Comparison of ENCODE assay signal across 13 cellular contexts in genomic region chr15:85542488-85542887, GRCh38.
DNase-seq lines count a peak whose midpoint lies in the region; ATAC-seq and TF ChIP-seq lines count a peak whose summit lies in the region.
"Had no signal": no experiment of that assay in that cellular context is flagged by ENCODE, and none has a peak within 500 bp of the region (broad histone marks: within the 10 kb centered on the region; RNA-seq: fewer than 3 reads in every experiment).

No MANE protein-coding gene starts in this region.

- no peak overlapping the region for H3K4me2 ChIP-seq in GM23338

- H3K9me3 ChIP-seq in body of pancreas: no peaks in the 10 kb centered on the region
- H3K9me3 ChIP-seq in neutrophil: no peaks in the 10 kb centered on the region
- H3K9me3 ChIP-seq: adrenal gland, Caco-2 had no signal

- no peaks in the 10 kb centered on the region for H3K27me3 ChIP-seq in GM23338 (ENCODE audit: insufficient read depth)
- no peaks in the 10 kb centered on the region for H3K27me3 ChIP-seq in body of pancreas
- H3K27me3 ChIP-seq in neutrophil: no peaks in the 10 kb centered on the region
- H3K27me3 ChIP-seq: adrenal gland had no signal

- no peaks in the 10 kb centered on the region for H3K9me2 ChIP-seq in GM23338 (ENCODE audit: insufficient read depth)

- H3K4me3 Mint-ChIP-seq in CD14-positive monocyte (no peak overlapping the region), GM23338 (no peak overlapping the region)

- H3K36me3 Mint-ChIP-seq in CD14-positive monocyte: peaks cover 0 to 3% of the 10 kb centered on the region in 2 donors
- H3K36me3 Mint-ChIP-seq in GM23338 (ENCODE audit: low read depth): no peaks in the 10 kb centered on the region; the same call in 2 of the 3 replicates

- H3K36me3 ChIP-seq in GM23338 (ENCODE audit: insufficient read depth) (peaks cover 3% of the 10 kb centered on the region; the same call in 1 of the 2 replicates), body of pancreas (replicated peaks in 1 of 2; ENCODE audit: insufficient read depth in 1 of 2, low read depth in 2 of 2) (no peaks in the 10 kb centered on the region), neutrophil (no peaks in the 10 kb centered on the region)
- H3K36me3 ChIP-seq: adrenal gland had no signal

- TF ChIP-seq CTCF in CD14-positive monocyte (IDR thresholded peaks at IDR 0.05) (no peak), GM23338 (conservative IDR thresholded peaks at IDR 0.05; ENCODE audit: low read depth in 2 of 2) (no peak), body of pancreas (IDR thresholded peaks at IDR 0.05) (no peak), neutrophil (IDR thresholded peaks at IDR 0.05) (no peak)

- DNase-seq in CD14-positive monocyte (ENCODE audit: low spot score) (no peak), GM23338 (ENCODE audit: low spot score) (no peak), body of pancreas (no peak), dedifferentiated amniotic fluid mesenchymal stem cell (ENCODE audit: extremely low spot score) (no peak), COLO668 (lab: John Stamatoyannopoulos, UW; ENCODE audit: unreplicated experiment) (no peak)
- DNase-seq: activated CD4-positive, alpha-beta T cell treated with anti-CD3 and anti-CD28 coated beads, Interleukin-2, amount 50 U/mL, for 4 hours; adrenal gland; Caco-2; NCI-H2171 treated with DMSO at 0.1 percent for 48 hours; substantia nigra; SW 1271 had no signal

- 73 to 75% methylated on average over 3 of the region's 3 CpGs for WGBS in body of pancreas, 2 donors

- peaks cover 3% of the 10 kb centered on the region for H3K79me2 ChIP-seq in GM23338 (replicated peaks; ENCODE audit: insufficient read depth)

- no peak for TF ChIP-seq POLR2A in body of pancreas (IDR thresholded peaks at IDR 0.05)

- no peak overlapping the region for H3K4me3 ChIP-seq in GM23338
- no peak overlapping the region for H3K4me3 ChIP-seq in body of pancreas
- no peak overlapping the region for H3K4me3 ChIP-seq in neutrophil (ENCODE audit: low read depth in 1 of 2, low read length in 1 of 2)
- H3K4me3 ChIP-seq: adrenal gland had no signal

- H3K27ac Mint-ChIP-seq in CD14-positive monocyte: peak overlapping the region; percentile 98 to 100 (median 99)
- no peak overlapping the region for H3K27ac Mint-ChIP-seq in GM23338

- intact Hi-C loops in CD14-positive monocyte (cut with micrococcal nuclease): no loop called here
- intact Hi-C loops in body of pancreas (cut with DNase I): no loop called here

- H4K20me1 ChIP-seq in GM23338 (replicated peaks; ENCODE audit: insufficient read depth): 0 out of 2 replicates have a peak, but pooled peaks cover 3% of the 10 kb centered on the region

- H3K4me1 ChIP-seq in GM23338 (ENCODE audit: insufficient read depth) (peaks cover 8% of the 10 kb centered on the region; the same call in 1 of the 2 replicates), body of pancreas (peaks cover 32% of the 10 kb centered on the region), neutrophil (ENCODE audit: control insufficient read depth in 1 of 2, insufficient read depth in 1 of 2, low read depth in 1 of 2, low read length in 1 of 2) (peaks cover 57 to 62% of the 10 kb centered on the region in 2 experiments)
- H3K4me1 ChIP-seq: Caco-2 had no signal

- no peaks in the 10 kb centered on the region for H3K9me3 Mint-ChIP-seq in CD14-positive monocyte
- H3K9me3 Mint-ChIP-seq in GM23338: no peaks in the 10 kb centered on the region

- no peaks in the 10 kb centered on the region for H3F3A ChIP-seq in GM23338 (replicated peaks; ENCODE audit: low read depth)

- ATAC-seq in GM23338 (no peak), body of pancreas (no peak), HG03159 (IDR thresholded peaks at IDR 0.05; ENCODE audit: unreplicated experiment) (no peak)

- H3K27me3 Mint-ChIP-seq in CD14-positive monocyte (ENCODE audit: low read depth in 3 of 3) (peaks cover 0 to 2% (median 0%) of the 10 kb centered on the region in 3 donors), GM23338 (ENCODE audit: insufficient read depth, low read depth, poor library complexity) (no peaks in the 10 kb centered on the region)

- H2AFZ ChIP-seq in GM23338: no peak overlapping the region

- H3K4me1 Mint-ChIP-seq in CD14-positive monocyte (peaks cover 83% of the 10 kb centered on the region), GM23338 (peaks cover 19% of the 10 kb centered on the region)

- H3K27ac ChIP-seq in GM23338 (ENCODE audit: low read depth): 0 out of 2 replicates have a peak overlapping the region, but pooled peaks have one; percentile 39
- peak overlapping the region in 3 of 4 donors; percentile 16 to 76 (median 56) for H3K27ac ChIP-seq in body of pancreas
- H3K27ac ChIP-seq in neutrophil: peak overlapping the region; percentile 96

TF ChIP-seq in GM23338, 12 proteins besides CTCF, POLR2A, EP300 and RAD21 (continues in another document):
- TF ChIP-seq EZH2 (IDR thresholded peaks at IDR 0.05; ENCODE audit: low read depth, unreplicated experiment): no peak
- no peak for TF ChIP-seq ZNF114 (CRISPR knock-in tag; IDR thresholded peaks at IDR 0.05)
- no peak for TF ChIP-seq EZH2phosphoT487 (IDR thresholded peaks at IDR 0.05; ENCODE audit: unreplicated experiment)
- no peak for TF ChIP-seq REST (IDR thresholded peaks at IDR 0.05; ENCODE audit: unreplicated experiment)

Comparison
In these comparisons a context has a peak if more than half of its experiments do, and no peak if none do; other contexts are left out.
1. H3K27ac ChIP-seq: peak in every context shown above with its lines; median percentile 96 in neutrophil; 56 in body of pancreas; 39 in GM23338.